Comparison of ENCODE assay signal across 10 cellular contexts in genomic region chr19:50311723-50312635, GRCh38. TPM values are rescaled to one million over a fixed set of nuclear protein-coding genes. Genes with fewer than 3 reads are reported as not detected.
DNase-seq lines count a peak whose midpoint lies in the region; ATAC-seq, FAIRE-seq and TF ChIP-seq lines count a peak whose summit lies in the region.
"Had no signal": no experiment of that assay in that cellular context is flagged by ENCODE, and none has a peak within 500 bp of the region (broad histone marks: within the 10 kb centered on the region; RNA-seq: fewer than 3 reads in every experiment).

No MANE protein-coding gene starts in this region.

- no peaks in the 10 kb centered on the region for H3K9me3 ChIP-seq in A549
- H3K9me3 ChIP-seq in iPS-15b (ENCODE audit: control insufficient read depth, insufficient read depth, low read length): no peaks in the 10 kb centered on the region

- H3K36me3 ChIP-seq in iPS-15b (ENCODE audit: control insufficient read depth, insufficient read depth, low read length): no peaks in the 10 kb centered on the region

- TF ChIP-seq POLR2A in A549 (IDR thresholded peaks at IDR 0.05; ENCODE audit: low read length): peak; percentile 50

- CTCF ChIA-PET in A549 (lab: Yijun Ruan, JAX): interaction anchor here (0.9 to 3.6 kb wide), 4 partner anchors 14 to 165 kb away, joined by 3 to 12 read pairs (median 8); partner anchors contain the start of gene KCNC3

- peak; percentile 52 to 78 for ATAC-seq in A549
- no peak for ATAC-seq in HG02870 (IDR thresholded peaks at IDR 0.05; ENCODE audit: unreplicated experiment)
- ATAC-seq: naive thymus-derived CD8-positive, alpha-beta T cell had no signal

- H3K4me1 ChIP-seq in A549 (peaks cover 23% of the 10 kb centered on the region), iPS-15b (ENCODE audit: control insufficient read depth, insufficient read depth, low read length) (peaks cover 6% of the 10 kb centered on the region)

- H3K4me3 ChIP-seq in A549 (peak overlapping the region; percentile 55), iPS-15b (ENCODE audit: low read depth, low read length) (peak overlapping the region; percentile 60)

- no peak; the same call in 2 of the 3 replicates for TF ChIP-seq CTCF in A549 (IDR thresholded peaks at IDR 0.05)

- peak overlapping the region; percentile 60 to 86 for H3K27ac ChIP-seq in A549

- H3K27me3 ChIP-seq in iPS-15b (ENCODE audit: control insufficient read depth, insufficient read depth, low read length): peaks cover 25% of the 10 kb centered on the region

- TF ChIP-seq EP300 in A549 (IDR thresholded peaks at IDR 0.05): no peak

- 19% methylated on average over 16 of the region's 42 CpGs for WGBS in A549 (ENCODE audit: missing lambda C conversion rate)

- no peak for TF ChIP-seq RAD21 in A549 (conservative IDR thresholded peaks at IDR 0.05 in 1 of 2, IDR thresholded peaks at IDR 0.05 in 1 of 2)

- POLR2A ChIA-PET in A549 (lab: Yijun Ruan, JAX): interaction anchor here (1.0 kb wide), 1 partner anchor 17 kb away, joined by 6 read pairs; the partner anchor contains the start of gene KCNC3

- peak overlapping the region; percentile 82 for H3K4me2 ChIP-seq in A549

- peak overlapping the region; percentile 79 for H3K9ac ChIP-seq in iPS-15b (ENCODE audit: low read depth, low read length)

- FAIRE-seq in A549 (lab: Jason Lieb, UNC): no peak

- DNase-seq in A549 (ENCODE audit: low read depth in 1 of 2, low spot score in 1 of 2) (peak; percentile 82 to 94), H4 (ENCODE audit: low spot score) (peak; percentile 81), OCI-M2 (lab: John Stamatoyannopoulos, UW; ENCODE audit: unreplicated experiment) (peak; percentile 61), HPDE6-E6E7 (ENCODE audit: extremely low spot score) (no peak), AG08395 (ENCODE audit: low spot score) (no peak)
- no peak for DNase-seq in stimulated activated CD4-positive, alpha-beta T cell treated with anti-CD3 and anti-CD28 coated beads, Interleukin-2, amount 100 ng/mL, for 48 hours
- DNase-seq: activated naive CD4-positive, alpha-beta T cell treated with anti-CD3 and anti-CD28 coated beads, Interleukin-2, amount 10 ng/mL, durations not matched to agents 7 days and 5 days had no signal

TF ChIP-seq in A549, 52 proteins besides CTCF, POLR2A, EP300 and RAD21:
- TF ChIP-seq JUN (IDR thresholded peaks at IDR 0.05) (0 out of 5 replicates have a peak, but pooled peaks of 1 of the 2 experiments have one; percentile 29), CEBPB (IDR thresholded peaks at IDR 0.05) (no peak), PBX3 (IDR thresholded peaks at IDR 0.05) (no peak), RNF2 (IDR thresholded peaks at IDR 0.05; ENCODE audit: borderline replicate concordance, low read depth) (no peak), ESRRA (IDR thresholded peaks at IDR 0.05; ENCODE audit: borderline replicate concordance, low read length) (no peak), MAX (IDR thresholded peaks at IDR 0.05) (peak; percentile 68), ZFP36 (IDR thresholded peaks at IDR 0.05; ENCODE audit: borderline replicate concordance, partially characterized antibody) (no peak), USF2 (IDR thresholded peaks at IDR 0.05) (no peak)

RNA-seq across cellular contexts. Expression of gene KCNC3, which starts 17.2 kb away (rescaled TPM):
- polyA plus RNA-seq in A549 (2011; rRNA removed) (0.17 and 0.32 TPM in 2 replicates), A549 (2017; fragmentation: RNase III; extraction: RNeasy Plus Mini Kit Qiagen cat#74134 plus additional on column Dnase treatment) (1.0 to 1.7 TPM (median 1.4 TPM) in 3 replicates)
- polyA plus RNA-seq in A549 (2012; cell fraction: cytosol; rRNA removed): 0.30 and 0.41 TPM in 2 replicates
- 1.3 and 1.5 TPM in 2 replicates for polyA plus RNA-seq in A549 (2012; cell fraction: nucleus; rRNA removed)
- 0.54 and 0.83 TPM in 2 replicates for polyA minus RNA-seq in A549 (2011; rRNA and poly(A)+ RNA removed)
- 0.06 and 0.47 TPM in 2 replicates for total RNA-seq in H4 (2014; rRNA removed; shearing (Covaris generic))
- polyA plus RNA-seq: naive thymus-derived CD8-positive, alpha-beta T cell had no signal

RNA-seq across cellular contexts. Expression of gene NAPSA, which starts 53.5 kb away (rescaled TPM):
- polyA plus RNA-seq in A549 (2011; rRNA removed) (1.3 and 1.7 TPM in 2 replicates), A549 (2017; fragmentation: RNase III; extraction: RNeasy Plus Mini Kit Qiagen cat#74134 plus additional on column Dnase treatment) (1.5 to 2.0 TPM (median 1.7 TPM) in 3 replicates)
- 1.3 and 1.4 TPM in 2 replicates for polyA plus RNA-seq in A549 (2012; cell fraction: cytosol; rRNA removed)
- 5.7 and 7.2 TPM in 2 replicates for polyA plus RNA-seq in A549 (2012; cell fraction: nucleus; rRNA removed)
- polyA minus RNA-seq in A549 (2011; rRNA and poly(A)+ RNA removed): 1.2 and 1.8 TPM in 2 replicates
- total RNA-seq in H4 (2014; rRNA removed; shearing (Covaris generic)): 0.99 TPM in 1 of 2 replicates, not detected in the other

Comparison
In these comparisons a context has a peak if more than half of its experiments do, and no peak if none do; other contexts are left out.
1. DNase-seq: peak in A549 (2 of 2), H4 (single experiment) and OCI-M2 (single experiment); none in stimulated activated CD4-positive, alpha-beta T cell treated with anti-CD3 and anti-CD28 coated beads, Interleukin-2, amount 100 ng/mL, for 48 hours (0 of 2), HPDE6-E6E7 (single experiment) and AG08395 (single experiment).